Comparison of ENCODE assay signal across 16 cellular contexts in genomic region chr11:100734743-100735527, GRCh38. TPM values are rescaled to one million over a fixed set of nuclear protein-coding genes. Genes with fewer than 3 reads are reported as not detected.
A peak's percentile ranks its signal among the peaks of the same experiment; 100 is the strongest.
DNase-seq lines count a peak whose midpoint lies in the region; ATAC-seq, FAIRE-seq and TF ChIP-seq lines count a peak whose summit lies in the region.
"Had no signal": no experiment of that assay in that cellular context is flagged by ENCODE, and none has a peak within 500 bp of the region (broad histone marks: within the 10 kb centered on the region; RNA-seq: fewer than 3 reads in every experiment).

No MANE protein-coding gene starts in this region.

- H3K9me3 ChIP-seq in astrocyte (ENCODE audit: insufficient read depth, low read depth, low read length), result no peaks in the 10 kb centered on the region
- H3K9me3 ChIP-seq in thyroid gland, result no peaks in the 10 kb centered on the region
- no peaks in the 10 kb centered on the region for H3K9me3 ChIP-seq in prostate gland
- H3K9me3 ChIP-seq: body of pancreas, psoas muscle had no signal

- H3K79me2 ChIP-seq in astrocyte (ENCODE audit: insufficient read depth, low read length), result peaks cover 17% of the 10 kb centered on the region

- H3K27me3 ChIP-seq in astrocyte (ENCODE audit: insufficient read depth, low read length) (no peaks in the 10 kb centered on the region), thyroid gland (no peaks in the 10 kb centered on the region), prostate gland (replicated peaks; ENCODE audit: insufficient read depth) (no peaks in the 10 kb centered on the region)
- H3K27me3 ChIP-seq: body of pancreas had no signal

- no peak overlapping the region for H3K4me2 ChIP-seq in astrocyte (ENCODE audit: low read length)

- no peak overlapping the region for H2AFZ ChIP-seq in astrocyte (ENCODE audit: low read depth, low read length)

- DNase-seq in GM12865 (ENCODE audit: low read depth), result peak; percentile 35
- no peak for DNase-seq in astrocyte (ENCODE audit: low read depth)
- DNase-seq in thyroid gland, result no peak
- DNase-seq in NCI-H146 treated with DMSO at 0.1 percent for 48 hours (lab: John Stamatoyannopoulos, UW; ENCODE audit: unreplicated experiment), result no peak
- DNase-seq in SHP77 (lab: John Stamatoyannopoulos, UW), result no peak
- no peak for DNase-seq in prostate gland (ENCODE audit: low spot score)
- DNase-seq: activated CD4-positive, alpha-beta T cell treated with anti-CD3 and anti-CD28 coated beads, Interleukin-2, amount 50 U/mL, for 48 hours; body of pancreas; NCI-H1048; psoas muscle; stimulated activated CD8-positive, alpha-beta memory T cell treated with anti-CD3 and anti-CD28 coated beads, Interleukin-4, amount 100 ng/mL, for 48 hours had no signal

- peaks cover 4% of the 10 kb centered on the region for H3K9me3 Mint-ChIP-seq in astrocyte (ENCODE audit: unreplicated experiment)

- H3K4me3 ChIP-seq in GM12865 (ENCODE audit: low read depth, low read length) (no peak overlapping the region), astrocyte (ENCODE audit: insufficient read depth, low read depth, low read length) (no peak overlapping the region), thyroid gland (replicated peaks in 1 of 3) (no peak overlapping the region), prostate gland (no peak overlapping the region)
- H3K4me3 ChIP-seq: body of pancreas, psoas muscle had no signal

- no peak overlapping the region for H3K27ac ChIP-seq in astrocyte (ENCODE audit: low read depth, low read length)
- no peak overlapping the region for H3K27ac ChIP-seq in thyroid gland
- H3K27ac ChIP-seq in prostate gland, result no peak overlapping the region
- H3K27ac ChIP-seq: body of pancreas, psoas muscle had no signal

- ATAC-seq in GM19468 (IDR thresholded peaks at IDR 0.05; ENCODE audit: extremely low read depth, unreplicated experiment), result peak; percentile 56
- peak; percentile 72 for ATAC-seq in HG02973 (IDR thresholded peaks at IDR 0.05; ENCODE audit: unreplicated experiment)
- ATAC-seq: body of pancreas, psoas muscle had no signal

- TF ChIP-seq POLR2A in thyroid gland (IDR thresholded peaks at IDR 0.05) (no peak), prostate gland (IDR thresholded peaks at IDR 0.05) (no peak)

- H3K9ac ChIP-seq in astrocyte (ENCODE audit: low read length), result no peak overlapping the region

- H4K20me1 ChIP-seq in astrocyte (ENCODE audit: insufficient read depth, low read length), result peaks cover 5% of the 10 kb centered on the region

- peaks cover 28% of the 10 kb centered on the region for H3K4me1 Mint-ChIP-seq in astrocyte (ENCODE audit: low read depth, unreplicated experiment)

- 87 to 98% methylated on average over 1 of the region's 1 CpG for WGBS in thyroid gland, 2 donors
- 88% methylated on average over 1 of the region's 1 CpG for WGBS in prostate gland

- H3K27me3 Mint-ChIP-seq in astrocyte (ENCODE audit: low read depth, unreplicated experiment), result no peaks in the 10 kb centered on the region
- H3K27me3 Mint-ChIP-seq: type B pancreatic cell had no signal

- H3K36me3 ChIP-seq in astrocyte (ENCODE audit: insufficient read depth, low read length), result no peaks in the 10 kb centered on the region
- H3K36me3 ChIP-seq in thyroid gland, result no peaks in the 10 kb centered on the region
- H3K36me3 ChIP-seq in prostate gland, result no peaks in the 10 kb centered on the region

- no peak for FAIRE-seq in astrocyte (lab: Jason Lieb, UNC)
- FAIRE-seq: frontal cortex, keratinocyte had no signal

- H3K4me3 Mint-ChIP-seq in astrocyte (ENCODE audit: unreplicated experiment), result no peak overlapping the region
- H3K4me3 Mint-ChIP-seq: type B pancreatic cell had no signal

- no peaks in the 10 kb centered on the region for H3K36me3 Mint-ChIP-seq in astrocyte (ENCODE audit: low read depth, unreplicated experiment)

- H3K27ac Mint-ChIP-seq in astrocyte (ENCODE audit: unreplicated experiment), result peak overlapping the region; percentile 3
- H3K27ac Mint-ChIP-seq: type B pancreatic cell had no signal

- H3K4me1 ChIP-seq in astrocyte (ENCODE audit: insufficient read depth, low read length) (peaks cover 12% of the 10 kb centered on the region), thyroid gland (peaks cover 16 to 18% of the 10 kb centered on the region in 2 donors), prostate gland (replicated peaks) (no peaks in the 10 kb centered on the region)

- TF ChIP-seq CTCF in GM12865 (IDR thresholded peaks at IDR 0.05; ENCODE audit: insufficient read depth, low read depth, low read length, missing control alignments) (no peak), astrocyte (IDR thresholded peaks at IDR 0.05; ENCODE audit: insufficient read depth, low read depth, low read length) (no peak), thyroid gland (IDR thresholded peaks at IDR 0.05) (no peak), prostate gland (IDR thresholded peaks at IDR 0.05) (no peak)

- intact Hi-C loops in thyroid gland (cut with DNase I) (no loop called here), prostate gland (cut with DNase I) (no loop called here)

RNA-seq across cellular contexts. Expression of gene ARHGAP42, which starts 47.8 kb away (rescaled TPM):
- 33.2 and 34.2 TPM in 2 replicates for total RNA-seq in astrocyte
- 10 to 100 TPM; 21.8 to 55.7 (median 35.9) TPM for total RNA-seq in thyroid gland
- 10 to 100 TPM; 12.8 to 20.5 TPM for total RNA-seq in prostate gland
